In the genomic region with DNA sequence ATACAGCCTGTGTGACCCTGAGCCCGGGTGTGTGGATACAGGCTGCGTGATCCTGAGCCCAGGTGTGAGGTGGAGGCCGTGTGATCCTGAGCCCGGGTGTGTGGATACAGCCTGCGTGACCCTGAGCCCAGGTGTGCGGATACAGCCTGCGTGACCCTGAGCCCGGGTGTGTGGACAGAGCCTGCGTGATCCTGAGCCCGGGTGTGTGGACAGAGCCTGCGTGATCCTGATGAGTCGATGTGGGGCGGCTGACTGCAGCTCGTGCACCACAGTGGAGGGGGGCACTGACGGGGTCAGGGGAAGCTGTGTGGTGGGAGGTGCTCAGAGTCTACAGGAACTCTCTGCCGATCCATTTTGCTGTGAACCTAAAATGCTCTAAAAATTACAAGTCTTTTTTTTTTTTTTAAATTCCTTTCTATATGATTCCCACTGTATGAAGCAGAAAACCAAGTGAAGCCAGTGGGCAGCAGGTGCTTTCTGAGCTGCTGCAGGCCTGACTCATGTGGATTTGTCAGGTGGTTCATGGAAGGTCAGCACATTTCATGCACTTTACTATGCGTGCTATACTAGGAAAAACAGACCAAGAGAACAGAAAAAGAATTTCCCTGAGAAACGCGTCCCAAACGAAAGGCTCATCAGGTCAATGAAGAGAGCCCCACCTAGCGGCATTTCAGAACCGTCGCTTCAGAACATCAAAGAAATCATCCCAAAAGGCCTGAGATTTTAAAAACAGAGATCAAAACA, we compare ENCODE assay signal across 8 cellular contexts. TPM values are rescaled to one million over a fixed set of nuclear protein-coding genes. Genes with fewer than 3 reads are reported as not detected.
DNase-seq lines count a peak whose midpoint lies in the region; ATAC-seq and TF ChIP-seq lines count a peak whose summit lies in the region.

No MANE protein-coding gene starts in this region.

- CTCF ChIA-PET in activated naive CD4-positive, alpha-beta T cell treated with anti-CD3 and anti-CD28 coated beads for 36 hours (lab: Charles Lee), result interaction anchor here (0.6 to 1.3 kb wide), 7 partner anchors 9 to 263 kb away, joined by 3 to 7 read pairs (median 3); no protein-coding TSS in a partner anchor

- peaks cover 8 to 26% (median 18%) of the 10 kb centered on the region in 4 donors for H3K4me1 ChIP-seq in liver (ENCODE audit: control insufficient read depth in 4 of 4, insufficient read depth in 4 of 4, low read length in 3 of 4)
- no peaks in the 10 kb centered on the region for H3K4me1 ChIP-seq in aorta (ENCODE audit: control insufficient read depth in 1 of 2, insufficient read depth in 2 of 2, low read length in 2 of 2)

- no peaks in the 10 kb centered on the region for H3K36me3 ChIP-seq in liver (ENCODE audit: control insufficient read depth in 4 of 4, insufficient read depth in 3 of 4, low read depth in 1 of 4, low read length in 3 of 4)
- H3K36me3 ChIP-seq in aorta (ENCODE audit: control insufficient read depth in 1 of 2, insufficient read depth in 2 of 2, low read length in 1 of 2), result no peaks in the 10 kb centered on the region

- H3K9ac ChIP-seq in liver (ENCODE audit: low read depth in 1 of 2, low read length in 2 of 2), result no peak overlapping the region

- H3K9me3 Mint-ChIP-seq in activated naive CD4-positive, alpha-beta T cell treated with anti-CD3 and anti-CD28 coated beads for 36 hours, result no peaks in the 10 kb centered on the region

- peak; percentile 40 for DNase-seq in activated naive CD4-positive, alpha-beta T cell treated with anti-CD3 and anti-CD28 coated beads for 36 hours
- DNase-seq in activated naive CD4-positive, alpha-beta T cell treated with anti-CD3 and anti-CD28 coated beads, Interleukin-2, amount 50 U/mL, for 16 hours, result no peak
- peak; percentile 8 for DNase-seq in NCI-H524 treated with DMSO at 0.1 percent for 48 hours (lab: John Stamatoyannopoulos, UW)
- DNase-seq in cerebellar cortex (ENCODE audit: low spot score), result peak; percentile 82
- no peak for DNase-seq in aorta

- H3K27ac ChIP-seq in liver (ENCODE audit: low read depth in 1 of 2, low read length in 2 of 2) (no peak overlapping the region), aorta (ENCODE audit: low read depth in 1 of 2, low read length in 2 of 2) (no peak overlapping the region)

- H3K27ac Mint-ChIP-seq in activated naive CD4-positive, alpha-beta T cell treated with anti-CD3 and anti-CD28 coated beads for 36 hours, result no peak overlapping the region

- ATAC-seq in aorta (ENCODE audit: low FRiP score) (peak; percentile 38), HG03520 (IDR thresholded peaks at IDR 0.05; ENCODE audit: unreplicated experiment) (no peak), GM18517 (IDR thresholded peaks at IDR 0.05; ENCODE audit: unreplicated experiment) (no peak)

- TF ChIP-seq CTCF in liver (IDR thresholded peaks at IDR 0.05; ENCODE audit: low read depth, low read length, missing input control), result peak; percentile 56

- H3K4me3 ChIP-seq in liver (ENCODE audit: low read depth in 1 of 3, low read length in 3 of 3) (no peak overlapping the region), aorta (ENCODE audit: low read length in 2 of 2) (no peak overlapping the region)

- 71% methylated on average over 23 of the region's 23 CpGs for WGBS in liver
- 62 to 67% methylated on average over 23 of the region's 23 CpGs for whole genome bisulfite sequencing in aorta, 2 donors

- peaks cover 1% of the 10 kb centered on the region for H3K36me3 Mint-ChIP-seq in activated naive CD4-positive, alpha-beta T cell treated with anti-CD3 and anti-CD28 coated beads for 36 hours (ENCODE audit: low read depth)

- no peaks in the 10 kb centered on the region for H3K27me3 Mint-ChIP-seq in activated naive CD4-positive, alpha-beta T cell treated with anti-CD3 and anti-CD28 coated beads for 36 hours (ENCODE audit: low read depth)

- no peak overlapping the region for H3K4me3 Mint-ChIP-seq in activated naive CD4-positive, alpha-beta T cell treated with anti-CD3 and anti-CD28 coated beads for 36 hours

- no peaks in the 10 kb centered on the region for H3K9me3 ChIP-seq in liver (ENCODE audit: control insufficient read depth in 4 of 4, low read length in 3 of 4)
- no peaks in the 10 kb centered on the region for H3K9me3 ChIP-seq in aorta (ENCODE audit: control insufficient read depth, low read length)

- intact Hi-C loops in activated naive CD4-positive, alpha-beta T cell treated with anti-CD3 and anti-CD28 coated beads for 36 hours (cut with micrococcal nuclease), result loop anchor here (1.0 to 2.0 kb wide), 2 partner anchors 79 to 191 kb away; no protein-coding TSS in a partner anchor
- intact Hi-C loops in aorta (cut with DNase I), result no loop called here

- H3K27me3 ChIP-seq in liver (ENCODE audit: control insufficient read depth in 4 of 4, insufficient read depth in 4 of 4, low read length in 3 of 4), result no peaks in the 10 kb centered on the region
- no peaks in the 10 kb centered on the region for H3K27me3 ChIP-seq in aorta (ENCODE audit: control insufficient read depth in 1 of 2, insufficient read depth in 2 of 2, low read length in 1 of 2)

- peak; percentile 82 to 84 for TF ChIP-seq RAD21 in liver (IDR thresholded peaks at IDR 0.05)

- H3K4me1 Mint-ChIP-seq in activated naive CD4-positive, alpha-beta T cell treated with anti-CD3 and anti-CD28 coated beads for 36 hours (ENCODE audit: low read depth), result peaks cover 20% of the 10 kb centered on the region

TF ChIP-seq in liver, 16 proteins besides CTCF, POLR2A, EP300 and RAD21 (continues in another document):
- no peak for TF ChIP-seq YY1 (IDR thresholded peaks at IDR 0.05)
- no peak for TF ChIP-seq HNF4G (IDR thresholded peaks at IDR 0.05)
- no peak for TF ChIP-seq FOXA2 (IDR thresholded peaks at IDR 0.05)
- no peak for TF ChIP-seq NR2F2 (IDR thresholded peaks at IDR 0.05)
- TF ChIP-seq, protein P1, sequence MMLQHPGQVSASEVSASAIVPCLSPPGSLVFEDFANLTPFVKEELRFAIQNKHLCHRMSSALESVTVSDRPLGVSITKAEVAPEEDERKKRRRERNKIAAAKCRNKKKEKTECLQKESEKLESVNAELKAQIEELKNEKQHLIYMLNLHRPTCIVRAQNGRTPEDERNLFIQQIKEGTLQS (IDR thresholded peaks at IDR 0.05), result no peak
- TF ChIP-seq, protein P2, sequence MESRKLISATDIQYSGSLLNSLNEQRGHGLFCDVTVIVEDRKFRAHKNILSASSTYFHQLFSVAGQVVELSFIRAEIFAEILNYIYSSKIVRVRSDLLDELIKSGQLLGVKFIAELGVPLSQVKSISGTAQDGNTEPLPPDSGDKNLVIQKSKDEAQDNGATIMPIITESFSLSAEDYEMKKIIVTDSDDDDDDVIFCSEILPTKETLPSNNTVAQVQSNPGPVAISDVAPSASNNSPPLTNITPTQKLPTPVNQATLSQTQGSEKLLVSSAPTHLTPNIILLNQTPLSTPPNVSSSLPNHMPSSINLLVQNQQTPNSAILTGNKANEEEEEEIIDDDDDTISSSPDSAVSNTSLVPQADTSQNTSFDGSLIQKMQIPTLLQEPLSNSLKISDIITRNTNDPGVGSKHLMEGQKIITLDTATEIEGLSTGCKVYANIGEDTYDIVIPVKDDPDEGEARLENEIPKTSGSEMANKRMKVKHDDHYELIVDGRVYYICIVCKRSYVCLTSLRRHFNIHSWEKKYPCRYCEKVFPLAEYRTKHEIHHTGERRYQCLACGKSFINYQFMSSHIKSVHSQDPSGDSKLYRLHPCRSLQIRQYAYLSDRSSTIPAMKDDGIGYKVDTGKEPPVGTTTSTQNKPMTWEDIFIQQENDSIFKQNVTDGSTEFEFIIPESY (IDR thresholded peaks at IDR 0.05), result no peak
- TF ChIP-seq, protein P3, sequence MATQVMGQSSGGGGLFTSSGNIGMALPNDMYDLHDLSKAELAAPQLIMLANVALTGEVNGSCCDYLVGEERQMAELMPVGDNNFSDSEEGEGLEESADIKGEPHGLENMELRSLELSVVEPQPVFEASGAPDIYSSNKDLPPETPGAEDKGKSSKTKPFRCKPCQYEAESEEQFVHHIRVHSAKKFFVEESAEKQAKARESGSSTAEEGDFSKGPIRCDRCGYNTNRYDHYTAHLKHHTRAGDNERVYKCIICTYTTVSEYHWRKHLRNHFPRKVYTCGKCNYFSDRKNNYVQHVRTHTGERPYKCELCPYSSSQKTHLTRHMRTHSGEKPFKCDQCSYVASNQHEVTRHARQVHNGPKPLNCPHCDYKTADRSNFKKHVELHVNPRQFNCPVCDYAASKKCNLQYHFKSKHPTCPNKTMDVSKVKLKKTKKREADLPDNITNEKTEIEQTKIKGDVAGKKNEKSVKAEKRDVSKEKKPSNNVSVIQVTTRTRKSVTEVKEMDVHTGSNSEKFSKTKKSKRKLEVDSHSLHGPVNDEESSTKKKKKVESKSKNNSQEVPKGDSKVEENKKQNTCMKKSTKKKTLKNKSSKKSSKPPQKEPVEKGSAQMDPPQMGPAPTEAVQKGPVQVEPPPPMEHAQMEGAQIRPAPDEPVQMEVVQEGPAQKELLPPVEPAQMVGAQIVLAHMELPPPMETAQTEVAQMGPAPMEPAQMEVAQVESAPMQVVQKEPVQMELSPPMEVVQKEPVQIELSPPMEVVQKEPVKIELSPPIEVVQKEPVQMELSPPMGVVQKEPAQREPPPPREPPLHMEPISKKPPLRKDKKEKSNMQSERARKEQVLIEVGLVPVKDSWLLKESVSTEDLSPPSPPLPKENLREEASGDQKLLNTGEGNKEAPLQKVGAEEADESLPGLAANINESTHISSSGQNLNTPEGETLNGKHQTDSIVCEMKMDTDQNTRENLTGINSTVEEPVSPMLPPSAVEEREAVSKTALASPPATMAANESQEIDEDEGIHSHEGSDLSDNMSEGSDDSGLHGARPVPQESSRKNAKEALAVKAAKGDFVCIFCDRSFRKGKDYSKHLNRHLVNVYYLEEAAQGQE (IDR thresholded peaks at IDR 0.05), result no peak
- TF ChIP-seq TAF1 (conservative IDR thresholded peaks at IDR 0.05), result no peak
- no peak for TF ChIP-seq EGR1 (IDR thresholded peaks at IDR 0.05; ENCODE audit: low read depth in 2 of 2)
- TF ChIP-seq GABPA (IDR thresholded peaks at IDR 0.05 in 1 of 2, conservative IDR thresholded peaks at IDR 0.05 in 1 of 2), result no peak

RNA-seq across cellular contexts. Expression of a gene that starts 19.3 kb away (rescaled TPM):
- total RNA-seq in activated naive CD4-positive, alpha-beta T cell treated with anti-CD3 and anti-CD28 coated beads for 36 hours, result 10 to 100 TPM; 20.6 to 23.4 TPM
- 10 to 100 TPM; 13.0 to 24.1 TPM for total RNA-seq in liver
- polyA plus RNA-seq in liver, result 1 to 10 TPM; 4.6 to 8.3 TPM
- 10 to 100 TPM; 25.2 to 44.3 TPM for total RNA-seq in aorta
- 10 to 100 TPM in 1 of 2 donors, 1 to 10 TPM in 1; 7.1 to 34.1 TPM for polyA plus RNA-seq in aorta

RNA-seq across cellular contexts. Expression of a gene that starts 33.0 kb away (rescaled TPM):
- 10 to 100 TPM; 25.1 to 29.6 TPM for total RNA-seq in activated naive CD4-positive, alpha-beta T cell treated with anti-CD3 and anti-CD28 coated beads for 36 hours
- total RNA-seq in liver, result 10 to 100 TPM; 10.2 to 21.9 TPM
- polyA plus RNA-seq in liver, result 1 to 10 TPM; 5.1 to 9.5 TPM
- total RNA-seq in aorta, result 10 to 100 TPM; 71.3 to 98.5 TPM
- 100 to 1,000 TPM in 1 of 2 donors, 10 to 100 TPM in 1; 17.2 to 140 TPM for polyA plus RNA-seq in aorta

RNA-seq across cellular contexts. Expression of a gene that starts 33.2 kb away (rescaled TPM):
- total RNA-seq in activated naive CD4-positive, alpha-beta T cell treated with anti-CD3 and anti-CD28 coated beads for 36 hours, result 10 to 100 TPM; 24.6 to 25.6 TPM
- total RNA-seq in liver, result 10 to 100 TPM; 15.9 to 17.5 TPM
- 10 to 100 TPM in 1 of 2 donors, 1 to 10 TPM in 1; 5.8 to 18.1 TPM for polyA plus RNA-seq in liver
- total RNA-seq in aorta, result 10 to 100 TPM; 39.1 to 40.4 TPM
- 10 to 100 TPM; 45.2 to 99.4 TPM for polyA plus RNA-seq in aorta

Comparison
In these comparisons a context has a peak if more than half of its experiments do, and no peak if none do; other contexts are left out.
1. DNase-seq: peak in activated naive CD4-positive, alpha-beta T cell treated with anti-CD3 and anti-CD28 coated beads for 36 hours (single experiment), NCI-H524 treated with DMSO at 0.1 percent for 48 hours (single experiment) and cerebellar cortex (single experiment); none in activated naive CD4-positive, alpha-beta T cell treated with anti-CD3 and anti-CD28 coated beads, Interleukin-2, amount 50 U/mL, for 16 hours (single experiment) and aorta (0 of 2).